8 cellular contexts compared by ENCODE assay signal in genomic region chr2:71798266-71799012, GRCh38.
A peak's percentile ranks its signal among the peaks of the same experiment; 100 is the strongest.
DNase-seq lines count a peak whose midpoint lies in the region; ATAC-seq, FAIRE-seq and TF ChIP-seq lines count a peak whose summit lies in the region.

No MANE protein-coding gene starts in this region.

- H3K4me1 ChIP-seq in pancreas = no peaks in the 10 kb centered on the region
- H3K4me1 ChIP-seq in CD8-positive, alpha-beta memory T cell (ENCODE audit: insufficient read depth, low read length) = no peaks in the 10 kb centered on the region

- no peaks in the 10 kb centered on the region for H3K9me3 ChIP-seq in pancreas
- no peaks in the 10 kb centered on the region for H3K9me3 ChIP-seq in CD8-positive, alpha-beta memory T cell (ENCODE audit: low read length)

- WGBS in pancreas, 2 donors = 63 to 67% methylated on average over 8 of the region's 8 CpGs

- no peak overlapping the region for H3K27ac ChIP-seq in pancreas
- H3K27ac ChIP-seq in CD8-positive, alpha-beta memory T cell (ENCODE audit: low read depth, low read length) = no peak overlapping the region

- CTCF ChIA-PET in CD8-positive, alpha-beta memory T cell (lab: Charles Lee) = no interaction called here

- intact Hi-C loops in pancreas (cut with DNase I) = loop anchor here in 2 of 3 donors (10.0 kb wide), 2 partner anchors 184 to 254 kb away; no protein-coding TSS in a partner anchor

- peak; percentile 90 for TF ChIP-seq CTCF in fibroblast of the aortic adventitia (IDR thresholded peaks at IDR 0.05; ENCODE audit: insufficient read depth, low read length)
- TF ChIP-seq CTCF in pancreas (IDR thresholded peaks at IDR 0.05) = peak; percentile 58 to 71 (median 67)

- no peak overlapping the region for H3K4me3 Mint-ChIP-seq in CD8-positive, alpha-beta memory T cell

- no peak overlapping the region for H3K4me3 ChIP-seq in fibroblast of the aortic adventitia (ENCODE audit: low read depth, low read length)
- no peak overlapping the region for H3K4me3 ChIP-seq in pancreas
- H3K4me3 ChIP-seq in CD8-positive, alpha-beta memory T cell (ENCODE audit: low read length) = no peak overlapping the region

- H3K36me3 ChIP-seq in pancreas = no peaks in the 10 kb centered on the region
- no peaks in the 10 kb centered on the region for H3K36me3 ChIP-seq in CD8-positive, alpha-beta memory T cell (ENCODE audit: insufficient read depth, low read length)

- peak; percentile 54 for ATAC-seq in HG02973 (IDR thresholded peaks at IDR 0.05; ENCODE audit: unreplicated experiment)
- peak; percentile 63 for ATAC-seq in SK-N-SH treated with all-trans-retinoic acid at 6 μM for 48 hours
- ATAC-seq in pancreas = peak; percentile 67 to 80 (median 76)
- no peak for ATAC-seq in GM18519 (IDR thresholded peaks at IDR 0.05; ENCODE audit: low FRiP score, unreplicated experiment)

- no peak overlapping the region for H3K27ac Mint-ChIP-seq in CD8-positive, alpha-beta memory T cell

- peak; percentile 38 for DNase-seq in activated CD4-positive, alpha-beta T cell treated with anti-CD3 and anti-CD28 coated beads for 48 hours
- DNase-seq in activated CD4-positive, alpha-beta T cell treated with anti-CD3 and anti-CD28 coated beads, Interleukin-2, amount 50 U/mL, for 4 hours = no peak
- peak; percentile 37 for DNase-seq in fibroblast of the aortic adventitia (ENCODE audit: low read depth)
- peak in 1 of 6 donors; percentile 40 for DNase-seq in pancreas
- DNase-seq in CD8-positive, alpha-beta memory T cell = no peak

- POLR2A ChIA-PET in CD8-positive, alpha-beta memory T cell (lab: Charles Lee) = no interaction called here

- H3K36me3 Mint-ChIP-seq in CD8-positive, alpha-beta memory T cell = no peaks in the 10 kb centered on the region

- peaks cover 1 to 5% of the 10 kb centered on the region in 2 donors for H3K27me3 Mint-ChIP-seq in CD8-positive, alpha-beta memory T cell

- no peaks in the 10 kb centered on the region for H3K9me3 Mint-ChIP-seq in CD8-positive, alpha-beta memory T cell

- FAIRE-seq in pancreas (lab: Jason Lieb, UNC) = no peak

- H3K27me3 ChIP-seq in pancreas = no peaks in the 10 kb centered on the region
- no peaks in the 10 kb centered on the region for H3K27me3 ChIP-seq in CD8-positive, alpha-beta memory T cell (ENCODE audit: insufficient read depth, low read length, poor library complexity, severe bottlenecking)

- no peaks in the 10 kb centered on the region for H3K4me1 Mint-ChIP-seq in CD8-positive, alpha-beta memory T cell

TF ChIP-seq in SK-N-SH treated with all-trans-retinoic acid at 6 μM for 48 hours, 23 proteins besides CTCF, POLR2A, EP300 and RAD21:
- TF ChIP-seq ZFP30 (CRISPR knock-in tag; IDR thresholded peaks at IDR 0.05) (no peak), TSHZ2 (CRISPR knock-in tag; IDR thresholded peaks at IDR 0.05) (no peak), ESRRG (CRISPR knock-in tag; IDR thresholded peaks at IDR 0.05) (no peak), BACH2 (CRISPR knock-in tag; IDR thresholded peaks at IDR 0.05; ENCODE audit: borderline replicate concordance) (no peak), GLIS3 (CRISPR knock-in tag; IDR thresholded peaks at IDR 0.05) (no peak), ISL1 (CRISPR knock-in tag; IDR thresholded peaks at IDR 0.05) (no peak), TOX (CRISPR knock-in tag; IDR thresholded peaks at IDR 0.05; ENCODE audit: borderline replicate concordance) (no peak), ZNF8 (CRISPR knock-in tag; IDR thresholded peaks at IDR 0.05) (no peak)
- TF ChIP-seq, protein P1, sequence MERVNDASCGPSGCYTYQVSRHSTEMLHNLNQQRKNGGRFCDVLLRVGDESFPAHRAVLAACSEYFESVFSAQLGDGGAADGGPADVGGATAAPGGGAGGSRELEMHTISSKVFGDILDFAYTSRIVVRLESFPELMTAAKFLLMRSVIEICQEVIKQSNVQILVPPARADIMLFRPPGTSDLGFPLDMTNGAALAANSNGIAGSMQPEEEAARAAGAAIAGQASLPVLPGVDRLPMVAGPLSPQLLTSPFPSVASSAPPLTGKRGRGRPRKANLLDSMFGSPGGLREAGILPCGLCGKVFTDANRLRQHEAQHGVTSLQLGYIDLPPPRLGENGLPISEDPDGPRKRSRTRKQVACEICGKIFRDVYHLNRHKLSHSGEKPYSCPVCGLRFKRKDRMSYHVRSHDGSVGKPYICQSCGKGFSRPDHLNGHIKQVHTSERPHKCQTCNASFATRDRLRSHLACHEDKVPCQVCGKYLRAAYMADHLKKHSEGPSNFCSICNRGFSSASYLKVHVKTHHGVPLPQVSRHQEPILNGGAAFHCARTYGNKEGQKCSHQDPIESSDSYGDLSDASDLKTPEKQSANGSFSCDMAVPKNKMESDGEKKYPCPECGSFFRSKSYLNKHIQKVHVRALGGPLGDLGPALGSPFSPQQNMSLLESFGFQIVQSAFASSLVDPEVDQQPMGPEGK (CRISPR knock-in tag; IDR thresholded peaks at IDR 0.05; ENCODE audit: borderline replicate concordance) = no peak

Comparison
In these comparisons a context has a peak if more than half of its experiments do, and no peak if none do; other contexts are left out.
1. DNase-seq: peak in activated CD4-positive, alpha-beta T cell treated with anti-CD3 and anti-CD28 coated beads for 48 hours (single experiment) and fibroblast of the aortic adventitia (single experiment); none in activated CD4-positive, alpha-beta T cell treated with anti-CD3 and anti-CD28 coated beads, Interleukin-2, amount 50 U/mL, for 4 hours (0 of 2) and CD8-positive, alpha-beta memory T cell (0 of 5).